Comparison of ENCODE assay signal across 29 cellular contexts in genomic region chr9:88426651-88427050, GRCh38.
"Had no signal": no experiment of that assay in that cellular context is flagged by ENCODE, and none has a peak within 500 bp of the region (broad histone marks: within the 10 kb centered on the region; RNA-seq: fewer than 3 reads in every experiment).

No MANE protein-coding gene starts in this region.

- H3K9me3 Mint-ChIP-seq: nephron; stimulated activated effector memory CD8-positive, alpha-beta T cell treated with anti-CD3 and anti-CD28 coated beads, Interleukin-12 subunit alpha, Interleukin-12 subunit beta, amount 100 ng/mL, for 72 hours; stimulated activated naive CD8-positive, alpha-beta T cell treated with anti-CD3 and anti-CD28 coated beads, Interleukin-15, Interleukin-2, amounts not matched to agents 100 ng/mL and 50 ng/mL, for 24 hours had no signal

- H3K9me3 ChIP-seq: heart right ventricle, left lung, lower lobe of right lung, neutrophil, spleen, suprapubic skin, thoracic aorta, tibial artery, upper lobe of right lung had no signal

- H3K9ac ChIP-seq: neural progenitor cell, parathyroid adenoma had no signal

- H3K4me3 Mint-ChIP-seq: naive B cell; nephron; neural progenitor cell; stimulated activated effector memory CD8-positive, alpha-beta T cell treated with anti-CD3 and anti-CD28 coated beads, Interleukin-12 subunit alpha, Interleukin-12 subunit beta, amount 100 ng/mL, for 72 hours; stimulated activated naive CD8-positive, alpha-beta T cell treated with anti-CD3 and anti-CD28 coated beads, Interleukin-15, Interleukin-2, amounts not matched to agents 100 ng/mL and 50 ng/mL, for 24 hours had no signal

- FAIRE-seq: islet of Langerhans, kidney, urothelium cell line had no signal

- H3K4me2 ChIP-seq: neural progenitor cell had no signal

- H3K27ac Mint-ChIP-seq: naive B cell; neural progenitor cell; stimulated activated effector memory CD8-positive, alpha-beta T cell treated with anti-CD3 and anti-CD28 coated beads, Interleukin-12 subunit alpha, Interleukin-12 subunit beta, amount 100 ng/mL, for 72 hours; stimulated activated naive CD8-positive, alpha-beta T cell treated with anti-CD3 and anti-CD28 coated beads, Interleukin-15, Interleukin-2, amounts not matched to agents 100 ng/mL and 50 ng/mL, for 24 hours had no signal

- H3K27ac ChIP-seq: lower lobe of right lung, neural progenitor cell, neutrophil, parathyroid adenoma, skin epidermis, suprapubic skin, thoracic aorta, tibial artery, upper lobe of right lung had no signal

- H3K36me3 ChIP-seq: neural progenitor cell, neutrophil had no signal

- H3K27me3 ChIP-seq: heart right ventricle, left lung, neural progenitor cell, neutrophil, spleen, suprapubic skin, tibial artery, upper lobe of right lung had no signal

- H3K4me3 ChIP-seq: heart right ventricle, left lung, lower lobe of right lung, neural progenitor cell, skin epidermis, spleen, suprapubic skin, thoracic aorta, tibial artery, upper lobe of right lung had no signal

- DNase-seq: heart right ventricle; hippocampal formation; kidney; left colon; left lung; lower lobe of right lung; mammary epithelial cell; mesenchymal stem cell; naive B cell; occipital lobe; right cardiac atrium; spleen; stimulated activated CD4-positive, alpha-beta T cell treated with anti-CD3 and anti-CD28 coated beads, Interleukin-4, amount 100 ng/mL, for 24 hours; stimulated activated naive CD4-positive, alpha-beta T cell; tibial artery; trophoblast cell; upper lobe of right lung had no signal

- ATAC-seq: left colon; lower lobe of right lung; right cardiac atrium; sciatic nerve; stimulated activated effector memory CD8-positive, alpha-beta T cell treated with anti-CD3 and anti-CD28 coated beads, Interleukin-12 subunit alpha, Interleukin-12 subunit beta, amount 100 ng/mL, for 72 hours; upper lobe of right lung had no signal

- H2AFZ ChIP-seq: neural progenitor cell, parathyroid adenoma had no signal

- H3K4me1 Mint-ChIP-seq: stimulated activated effector memory CD8-positive, alpha-beta T cell treated with anti-CD3 and anti-CD28 coated beads, Interleukin-12 subunit alpha, Interleukin-12 subunit beta, amount 100 ng/mL, for 72 hours had no signal

- H3K4me1 ChIP-seq: lower lobe of right lung, parathyroid adenoma, suprapubic skin, upper lobe of right lung had no signal

- H3K27me3 Mint-ChIP-seq: naive B cell; stimulated activated naive CD8-positive, alpha-beta T cell treated with anti-CD3 and anti-CD28 coated beads, Interleukin-15, Interleukin-2, amounts not matched to agents 100 ng/mL and 50 ng/mL, for 24 hours had no signal
